ENCODE assay signal across 10 cellular contexts in genomic region chr2:12168354-12169059, GRCh38.
A peak's percentile ranks its signal among the peaks of the same experiment; 100 is the strongest.
DNase-seq lines count a peak whose midpoint lies in the region; ATAC-seq lines count a peak whose summit lies in the region.
"Had no signal": no experiment of that assay in that cellular context is flagged by ENCODE, and none has a peak within 500 bp of the region (broad histone marks: within the 10 kb centered on the region; RNA-seq: fewer than 3 reads in every experiment).

No MANE protein-coding gene starts in this region.

- no peaks in the 10 kb centered on the region for H3K27me3 ChIP-seq in BLaER1
- H3K27me3 ChIP-seq: adrenal gland, Peyer's patch had no signal

- peak overlapping the region; percentile 57 for H3K4me3 ChIP-seq in BLaER1
- H3K4me3 ChIP-seq: adrenal gland, Peyer's patch had no signal

- peaks cover 75% of the 10 kb centered on the region for H3K4me1 ChIP-seq in BLaER1

- no peaks in the 10 kb centered on the region for H3K36me3 ChIP-seq in BLaER1
- H3K36me3 ChIP-seq: adrenal gland, Peyer's patch had no signal

- H3K9me3 ChIP-seq in BLaER1, result peaks cover 26% of the 10 kb centered on the region; the same call in 1 of the 2 replicates
- H3K9me3 ChIP-seq: adrenal gland, Peyer's patch had no signal

- peak overlapping the region; percentile 90 for H3K27ac ChIP-seq in BLaER1
- H3K27ac ChIP-seq in epithelial cell of prostate, result peak overlapping the region; percentile 56

- H3K4me2 ChIP-seq in BLaER1, result peak overlapping the region; percentile 90

- H4K20me1 ChIP-seq in BLaER1, result no peaks in the 10 kb centered on the region

- peak; percentile 15 for DNase-seq in NCI-H510A (lab: John Stamatoyannopoulos, UW)
- DNase-seq in epithelial cell of prostate (ENCODE audit: low read depth, low spot score), result no peak
- DNase-seq in pons (ENCODE audit: low spot score), result peak; percentile 47
- no peak for DNase-seq in ecto neural progenitor cell (ENCODE audit: low spot score)
- DNase-seq in stimulated activated naive CD8-positive, alpha-beta T cell treated with anti-CD3 and anti-CD28 coated beads, Interleukin-15, Interleukin-2, amounts not matched to agents 100 U/mL and 50 U/mL, for 24 hours, result no peak
- no peak for DNase-seq in HK-2 (ENCODE audit: unreplicated experiment)
- DNase-seq in midbrain (lab: John Stamatoyannopoulos, UW), result no peak
- DNase-seq: Peyer's patch had no signal

- H3K9ac ChIP-seq in BLaER1, result peak overlapping the region; percentile 73

- no peak for ATAC-seq in stimulated activated naive CD8-positive, alpha-beta T cell treated with anti-CD3 and anti-CD28 coated beads, Interleukin-15, Interleukin-2, amounts not matched to agents 100 U/mL and 50 U/mL, for 24 hours

Comparison
In these comparisons a context has a peak if more than half of its experiments do, and no peak if none do; other contexts are left out.
1. DNase-seq: peak in NCI-H510A (single experiment) and pons (single experiment); none in epithelial cell of prostate (single experiment), ecto neural progenitor cell (single experiment), stimulated activated naive CD8-positive, alpha-beta T cell treated with anti-CD3 and anti-CD28 coated beads, Interleukin-15, Interleukin-2, amounts not matched to agents 100 U/mL and 50 U/mL, for 24 hours (single experiment), HK-2 (single experiment) and midbrain (single experiment).